In genomic region chr12:71948390-71948789, GRCh38 we compare ENCODE assay signal across 28 cellular contexts. TPM values are rescaled to one million over a fixed set of nuclear protein-coding genes. Genes with fewer than 3 reads are reported as not detected.
DNase-seq lines count a peak whose midpoint lies in the region; ATAC-seq and TF ChIP-seq lines count a peak whose summit lies in the region.
"Had no signal": no experiment of that assay in that cellular context is flagged by ENCODE, and none has a peak within 500 bp of the region (broad histone marks: within the 10 kb centered on the region; RNA-seq: fewer than 3 reads in every experiment).

No MANE protein-coding gene starts in this region.

- peak; percentile 86 for DNase-seq in ELF-1 (ENCODE audit: low read depth, low spot score)
- DNase-seq in HAP-1 (ENCODE audit: low spot score in 2 of 2): peak; percentile 22 to 37
- DNase-seq in NT2/D1 (ENCODE audit: low read depth, low spot score): peak; percentile 76
- DNase-seq in colonic mucosa: no peak
- no peak for DNase-seq in HT-29 (ENCODE audit: low spot score)
- DNase-seq: activated CD4-positive, alpha-beta memory T cell treated with anti-CD3 and anti-CD28 coated beads for 36 hours; activated CD4-positive, alpha-beta T cell treated with anti-CD3 and anti-CD28 coated beads for 1 hour; activated naive CD4-positive, alpha-beta T cell; activated naive CD8-positive, alpha-beta T cell treated with anti-CD3 and anti-CD28 coated beads, Interleukin-2, amount 50 U/mL, for 24 hours; CD8-positive, alpha-beta memory T cell; cortex of kidney; effector memory CD8-positive, alpha-beta T cell; heart right ventricle; immature natural killer cell; KBM-7; left colon; stimulated activated naive CD4-positive, alpha-beta T cell; upper lobe of right lung had no signal

- H3K9ac ChIP-seq in NT2/D1 (ENCODE audit: insufficient read length, low read depth) (no peak overlapping the region), iPS-18a (ENCODE audit: low read length) (peak overlapping the region; percentile 69), colonic mucosa (ENCODE audit: low read depth in 2 of 2, low read length in 2 of 2) (no peak overlapping the region)
- H3K9ac ChIP-seq: parathyroid adenoma had no signal

- no peaks in the 10 kb centered on the region for H3K9me3 ChIP-seq in HAP-1
- no peaks in the 10 kb centered on the region for H3K9me3 ChIP-seq in NT2/D1 (ENCODE audit: insufficient read depth, low read length)
- H3K9me3 ChIP-seq in iPS-18a (ENCODE audit: control insufficient read depth, low read depth, low read length): no peaks in the 10 kb centered on the region
- H3K9me3 ChIP-seq in colonic mucosa: no peaks in the 10 kb centered on the region
- H3K9me3 ChIP-seq: heart right ventricle, upper lobe of right lung had no signal

- H3K27ac ChIP-seq in iPS-18a (ENCODE audit: low read length): peak overlapping the region; percentile 99
- H3K27ac ChIP-seq in colonic mucosa: no peak overlapping the region
- H3K27ac ChIP-seq: heart right ventricle, parathyroid adenoma, upper lobe of right lung had no signal

- H3K4me1 ChIP-seq in HAP-1 (peaks cover 31% of the 10 kb centered on the region), NT2/D1 (ENCODE audit: insufficient read depth, insufficient read length) (peaks cover 3% of the 10 kb centered on the region), iPS-18a (ENCODE audit: control insufficient read depth, low read depth, low read length) (peaks cover 71% of the 10 kb centered on the region), colonic mucosa (no peaks in the 10 kb centered on the region)
- H3K4me1 ChIP-seq: heart right ventricle, parathyroid adenoma, upper lobe of right lung had no signal

- H3K36me3 ChIP-seq in HAP-1 (replicated peaks) (no peaks in the 10 kb centered on the region), NT2/D1 (ENCODE audit: insufficient read depth, insufficient read length, low read length) (no peaks in the 10 kb centered on the region), iPS-18a (ENCODE audit: control insufficient read depth, low read depth, low read length) (no peaks in the 10 kb centered on the region), colonic mucosa (no peaks in the 10 kb centered on the region)
- H3K36me3 ChIP-seq: heart right ventricle, upper lobe of right lung had no signal

- no peak for ATAC-seq in GM18519 (IDR thresholded peaks at IDR 0.05; ENCODE audit: low FRiP score, unreplicated experiment)
- no peak for ATAC-seq in GM21786 (IDR thresholded peaks at IDR 0.05; ENCODE audit: unreplicated experiment)
- ATAC-seq: activated naive CD8-positive, alpha-beta T cell treated with anti-CD3 and anti-CD28 coated beads, Interleukin-2, amount 50 U/mL, for 24 hours; effector memory CD8-positive, alpha-beta T cell; left colon had no signal

- no peak overlapping the region for H3K4me3 ChIP-seq in HAP-1
- no peak overlapping the region for H3K4me3 ChIP-seq in NT2/D1 (ENCODE audit: insufficient read length, low read depth)
- H3K4me3 ChIP-seq in iPS-18a (ENCODE audit: low read length): peak overlapping the region; percentile 38
- H3K4me3 ChIP-seq in colonic mucosa: no peak overlapping the region
- H3K4me3 ChIP-seq: heart right ventricle, upper lobe of right lung had no signal

- no peak for TF ChIP-seq CTCF in colonic mucosa (IDR thresholded peaks at IDR 0.05)

- in situ Hi-C loops in HAP-1 (cut with MboI; ENCODE audit: low sequenced_read_pairs): no loop called here

- intact Hi-C loops in colonic mucosa (cut with DNase I): no loop called here

- H3K27me3 ChIP-seq in HAP-1 (ENCODE audit: low read depth) (peaks cover 6% of the 10 kb centered on the region), NT2/D1 (ENCODE audit: insufficient read depth, insufficient read length) (no peaks in the 10 kb centered on the region), iPS-18a (ENCODE audit: control insufficient read depth, insufficient read depth, low read length) (no peaks in the 10 kb centered on the region), colonic mucosa (no peaks in the 10 kb centered on the region)

RNA-seq across cellular contexts. Expression of gene TPH2, which starts 9.7 kb away (rescaled TPM):
- total RNA-seq in colonic mucosa: not detected
- total RNA-seq in HT-29 (2014; rRNA removed; shearing (Covaris generic)): not detected in 2 replicates
- total RNA-seq: activated CD4-positive, alpha-beta memory T cell treated with anti-CD3 and anti-CD28 coated beads for 36 hours; cardiac septum; CD8-positive, alpha-beta memory T cell; fibroblast of villous mesenchyme; heart right ventricle; left colon; lung microvascular endothelial cell; M059J; OCI-LY7; T-helper 1 cell treated with Interleukin-12 subunit alpha and Interleukin-12 subunit beta and Interleukin-4 antibody, amounts not matched to agents 30 ng/mL and 1 ng/mL, for 36 hours; upper lobe of right lung had no signal

Comparison
In these comparisons a context has a peak if more than half of its experiments do, and no peak if none do; other contexts are left out.
1. DNase-seq: peak in ELF-1 (single experiment), HAP-1 (2 of 2) and NT2/D1 (single experiment); none in colonic mucosa (single experiment) and HT-29 (single experiment).